ENCODE assay signal across 18 cellular contexts in the genomic region with DNA sequence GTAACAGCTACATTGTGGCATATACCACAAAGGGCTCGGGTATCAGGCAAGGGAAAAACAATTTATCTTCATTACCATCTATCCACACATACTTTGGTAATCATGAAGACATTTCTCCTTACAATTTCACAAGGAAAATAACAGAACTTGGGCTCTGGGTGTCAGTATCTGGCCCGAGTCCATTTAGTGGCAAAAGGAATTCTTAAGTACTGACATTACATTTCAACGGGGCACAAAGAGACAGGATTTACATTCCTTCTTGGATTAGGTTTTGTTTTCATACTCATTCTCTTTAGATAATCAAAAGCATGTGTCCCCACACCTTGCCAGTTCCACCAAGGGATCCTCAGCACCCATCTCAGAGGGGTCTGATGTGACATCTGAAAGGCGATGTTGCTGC.
A peak's percentile ranks its signal among the peaks of the same experiment; 100 is the strongest.
DNase-seq lines count a peak whose midpoint lies in the region; ATAC-seq and TF ChIP-seq lines count a peak whose summit lies in the region.
"Had no signal": no experiment of that assay in that cellular context is flagged by ENCODE, and none has a peak within 500 bp of the region (broad histone marks: within the 10 kb centered on the region; RNA-seq: fewer than 3 reads in every experiment).

No MANE protein-coding gene starts in this region.

- no peak overlapping the region for H3K9ac ChIP-seq in HUES64 (ENCODE audit: low read depth, low read length)
- H3K9ac ChIP-seq in mammary epithelial cell (ENCODE audit: insufficient read depth, low read length), result no peak overlapping the region

- H3K4me1 Mint-ChIP-seq in mesothelial cell of epicardium, result peaks cover 25% of the 10 kb centered on the region
- H3K4me1 Mint-ChIP-seq: activated B cell treated with CpG ODN at 0.5 μM for 24 hours had no signal

- no peak overlapping the region for H3K4me3 Mint-ChIP-seq in mesothelial cell of epicardium
- H3K4me3 Mint-ChIP-seq: activated B cell treated with CpG ODN at 0.5 μM for 24 hours; activated naive CD8-positive, alpha-beta T cell had no signal

- H2AFZ ChIP-seq in mammary epithelial cell (ENCODE audit: low read depth, low read length), result peak overlapping the region; percentile 31

- H3K36me3 Mint-ChIP-seq in mesothelial cell of epicardium, result no peaks in the 10 kb centered on the region
- H3K36me3 Mint-ChIP-seq: activated naive CD8-positive, alpha-beta T cell had no signal

- DNase-seq in AG08396 (ENCODE audit: low spot score) (peak; percentile 18), mammary epithelial cell (no peak), mesothelial cell of epicardium (ENCODE audit: low spot score in 2 of 2, unreplicated experiment in 2 of 2) (no peak), NCI-H748 (lab: John Stamatoyannopoulos, UW; ENCODE audit: unreplicated experiment) (no peak), RWPE1 (ENCODE audit: low spot score) (no peak), NCI-H187 treated with DMSO at 0.1 percent for 48 hours (lab: John Stamatoyannopoulos, UW) (no peak)
- DNase-seq: activated B cell treated with CpG ODN at 0.5 μM for 24 hours; dermis blood vessel endothelial cell; DND-41; foreskin keratinocyte; posterior cingulate gyrus; stimulated activated CD4-positive, alpha-beta T cell treated with anti-CD3 and anti-CD28 coated beads, Interleukin-1b, Interleukin-23, amount 100 ng/mL, for 48 hours; stimulated activated CD8-positive, alpha-beta memory T cell treated with anti-CD3 and anti-CD28 coated beads, Interleukin-4, amount 100 ng/mL, for 48 hours; SW 1271; upper lobe of right lung had no signal

- H3K27ac ChIP-seq in HUES64 (ENCODE audit: low read depth, low read length) (peak overlapping the region; percentile 52), mammary epithelial cell (ENCODE audit: insufficient read depth, low read depth, low read length) (no peak overlapping the region), RWPE1 (no peak overlapping the region)
- H3K27ac ChIP-seq: foreskin keratinocyte, upper lobe of right lung had no signal

- H3K27me3 ChIP-seq in HUES64 (ENCODE audit: insufficient read depth, low read length) (no peaks in the 10 kb centered on the region), mammary epithelial cell (ENCODE audit: insufficient read depth, low read length) (no peaks in the 10 kb centered on the region)
- H3K27me3 ChIP-seq: foreskin keratinocyte, upper lobe of right lung had no signal

- intact Hi-C loops in mammary epithelial cell (cut with micrococcal nuclease), result no loop called here

- H3K36me3 ChIP-seq in HUES64 (ENCODE audit: insufficient read depth, low read length) (no peaks in the 10 kb centered on the region), mammary epithelial cell (ENCODE audit: insufficient read depth, low read length) (no peaks in the 10 kb centered on the region)
- H3K36me3 ChIP-seq: upper lobe of right lung had no signal

- no peaks in the 10 kb centered on the region for H3K9me3 Mint-ChIP-seq in mesothelial cell of epicardium
- H3K9me3 Mint-ChIP-seq: activated B cell treated with CpG ODN at 0.5 μM for 24 hours had no signal

- CTCF ChIA-PET in mammary epithelial cell (lab: Charles Lee; ENCODE audit: low non-redundant PET) (no interaction called here), RWPE1 (lab: Yijun Ruan, JAX) (interaction anchor here (0.6 to 0.9 kb wide), 3 partner anchors 22 to 180 kb away, joined by 3 to 5 read pairs (median 3); no protein-coding TSS in a partner anchor)

- H3K4me2 ChIP-seq in mammary epithelial cell (ENCODE audit: insufficient read depth, low read depth, low read length), result peak overlapping the region; percentile 7

- TF ChIP-seq CTCF in mammary epithelial cell (conservative IDR thresholded peaks at IDR 0.05 in 1 of 2, IDR thresholded peaks at IDR 0.05 in 1 of 2; ENCODE audit: extremely low read depth in 1 of 2, insufficient read depth in 1 of 2, low read depth in 1 of 2, low read length in 2 of 2), result no peak
- no peak for TF ChIP-seq CTCF in mesothelial cell of epicardium (IDR thresholded peaks at IDR 0.05; ENCODE audit: unreplicated experiment)
- no peak for TF ChIP-seq CTCF in RWPE1 (conservative IDR thresholded peaks at IDR 0.05; ENCODE audit: low read depth)

- H3K9me3 ChIP-seq in HUES64 (ENCODE audit: insufficient read depth, low read depth, low read length) (no peaks in the 10 kb centered on the region), mammary epithelial cell (replicated peaks; ENCODE audit: insufficient read depth, low read length) (no peaks in the 10 kb centered on the region)
- H3K9me3 ChIP-seq: upper lobe of right lung had no signal

- POLR2A ChIA-PET in RWPE1 (lab: Yijun Ruan, JAX; ENCODE audit: low non-redundant PET), result no interaction called here

- ATAC-seq in HG02885 (IDR thresholded peaks at IDR 0.05; ENCODE audit: poor library complexity, unreplicated experiment), result no peak
- ATAC-seq: foreskin keratinocyte, upper lobe of right lung had no signal

- no peaks in the 10 kb centered on the region for H3K79me2 ChIP-seq in mammary epithelial cell (ENCODE audit: insufficient read depth, low read length)

- dilution Hi-C loops in mammary epithelial cell (cut with HindIII; ENCODE audit: low sequenced_read_pairs), result no loop called here

- peak overlapping the region; percentile 57 for H3K27ac Mint-ChIP-seq in mesothelial cell of epicardium
- H3K27ac Mint-ChIP-seq: activated B cell treated with CpG ODN at 0.5 μM for 24 hours; activated naive CD8-positive, alpha-beta T cell had no signal

- peaks cover 22% of the 10 kb centered on the region for H3K4me1 ChIP-seq in HUES64 (ENCODE audit: insufficient read depth, low read length)
- H3K4me1 ChIP-seq in mammary epithelial cell (ENCODE audit: insufficient read depth, low read length), result peaks cover 34% of the 10 kb centered on the region
- H3K4me1 ChIP-seq: upper lobe of right lung had no signal

- H3K4me3 ChIP-seq in HUES64 (ENCODE audit: low read length) (no peak overlapping the region), mammary epithelial cell (replicated peaks in 1 of 3; ENCODE audit: insufficient read depth in 1 of 3, low read depth in 2 of 3, low read length in 3 of 3) (no peak overlapping the region)
- H3K4me3 ChIP-seq: upper lobe of right lung had no signal

- no TSS peak for BruUV-seq in mammary epithelial cell (replicated peaks; lab: Mats Ljungman, UMichigan)

- H3K27me3 Mint-ChIP-seq in mesothelial cell of epicardium (ENCODE audit: low read depth), result no peaks in the 10 kb centered on the region

- in situ Hi-C loops in mammary epithelial cell (cut with MboI; ENCODE audit: low sequenced_read_pairs in 2 of 2), result no loop called here

- WGBS in HUES64, result 47% methylated on average over 4 of the region's 4 CpGs
- 37% methylated on average over 4 of the region's 4 CpGs for WGBS in mammary epithelial cell (ENCODE audit: low coverage, missing lambda C conversion rate)

- no peaks in the 10 kb centered on the region for H4K20me1 ChIP-seq in mammary epithelial cell (ENCODE audit: insufficient read depth, low read length)
